In genomic region chr1:240099748-240100147, GRCh38 we compare ENCODE assay signal across 23 cellular contexts. TPM values are rescaled to one million over a fixed set of nuclear protein-coding genes. Genes with fewer than 3 reads are reported as not detected.
DNase-seq lines count a peak whose midpoint lies in the region; ATAC-seq and TF ChIP-seq lines count a peak whose summit lies in the region.
"Had no signal": no experiment of that assay in that cellular context is flagged by ENCODE, and none has a peak within 500 bp of the region (broad histone marks: within the 10 kb centered on the region; RNA-seq: fewer than 3 reads in every experiment).

No MANE protein-coding gene starts in this region.

- H3K4me3 ChIP-seq in PC-3 (ENCODE audit: low read length) (peak overlapping the region; percentile 28; the same call in 1 of the 2 replicates), esophagus muscularis mucosa (no peak overlapping the region), parathyroid adenoma (ENCODE audit: low read depth, low read length) (peak overlapping the region; percentile 54)
- H3K4me3 ChIP-seq: heart left ventricle, suprapubic skin had no signal

- TF ChIP-seq EP300 in esophagus muscularis mucosa (IDR thresholded peaks at IDR 0.05) = no peak

- ATAC-seq in PC-3 (peak; percentile 24), HG03520 (IDR thresholded peaks at IDR 0.05; ENCODE audit: unreplicated experiment) (no peak), T-helper 17 cell (no peak)
- ATAC-seq: activated CD8-positive, alpha-beta memory T cell treated with anti-CD3 and anti-CD28 coated beads, Interleukin-2, amount 10 ng/mL, durations not matched to agents 7 days and 5 days; activated T-helper 17 cell treated with anti-CD3 and anti-CD28 coated beads, Interleukin-2, amount 50 U/mL, for 72 hours; heart left ventricle; left lobe of liver; naive thymus-derived CD8-positive, alpha-beta T cell; stimulated activated effector memory CD8-positive, alpha-beta T cell treated with anti-CD3 and anti-CD28 coated beads, Interleukin-12 subunit alpha, Interleukin-12 subunit beta, amount 100 ng/mL, for 72 hours had no signal

- peaks cover 5% of the 10 kb centered on the region for H3F3A ChIP-seq in PC-3 (ENCODE audit: low read length, unreplicated experiment)

- POLR2A ChIA-PET in PC-3 (lab: Charles Lee; ENCODE audit: unreplicated experiment) = no interaction called here

- peak overlapping the region; percentile 65 for H3K4me2 ChIP-seq in PC-3 (ENCODE audit: low read length)
- peak overlapping the region; percentile 62 for H3K4me2 ChIP-seq in parathyroid adenoma (ENCODE audit: low read length)

- TF ChIP-seq CTCF in PC-3 (conservative IDR thresholded peaks at IDR 0.05; ENCODE audit: low read depth, low read length) (no peak), esophagus muscularis mucosa (IDR thresholded peaks at IDR 0.05) (no peak), parathyroid adenoma (IDR thresholded peaks at IDR 0.05) (no peak)

- H3K36me3 Mint-ChIP-seq in T-helper 17 cell (ENCODE audit: low read depth) = no peaks in the 10 kb centered on the region
- H3K36me3 Mint-ChIP-seq: activated CD8-positive, alpha-beta memory T cell treated with anti-CD3 and anti-CD28 coated beads, Interleukin-2, amount 10 ng/mL, durations not matched to agents 7 days and 5 days; activated naive CD8-positive, alpha-beta T cell; naive thymus-derived CD8-positive, alpha-beta T cell; stimulated activated effector memory CD8-positive, alpha-beta T cell treated with anti-CD3 and anti-CD28 coated beads, Interleukin-12 subunit alpha, Interleukin-12 subunit beta, amount 100 ng/mL, for 72 hours had no signal

- H3K36me3 ChIP-seq in PC-3 (ENCODE audit: low read depth, low read length) = no peaks in the 10 kb centered on the region
- no peaks in the 10 kb centered on the region for H3K36me3 ChIP-seq in esophagus muscularis mucosa
- H3K36me3 ChIP-seq in parathyroid adenoma (ENCODE audit: control insufficient read depth, insufficient read depth, low read length) = no peaks in the 10 kb centered on the region
- H3K36me3 ChIP-seq: heart left ventricle, suprapubic skin had no signal

- no peaks in the 10 kb centered on the region for H3K4me1 Mint-ChIP-seq in T-helper 17 cell
- H3K4me1 Mint-ChIP-seq: activated CD4-positive, alpha-beta T cell treated with anti-CD3 and anti-CD28 coated beads, Interleukin-2, amount 10 ng/mL, durations not matched to agents 24 days and 14 days; activated CD8-positive, alpha-beta memory T cell treated with anti-CD3 and anti-CD28 coated beads, Interleukin-2, amount 10 ng/mL, durations not matched to agents 7 days and 5 days; activated T-helper 17 cell treated with anti-CD3 and anti-CD28 coated beads, Interleukin-2, amount 50 U/mL, for 72 hours; naive thymus-derived CD8-positive, alpha-beta T cell; stimulated activated effector memory CD8-positive, alpha-beta T cell treated with anti-CD3 and anti-CD28 coated beads, Interleukin-12 subunit alpha, Interleukin-12 subunit beta, amount 100 ng/mL, for 72 hours had no signal

- CTCF ChIA-PET in PC-3 (lab: Charles Lee) = no interaction called here

- H2AFZ ChIP-seq in PC-3 (ENCODE audit: low read length) = peak overlapping the region; percentile 36
- no peak overlapping the region for H2AFZ ChIP-seq in parathyroid adenoma

- intact Hi-C loops in PC-3 (cut with micrococcal nuclease) (no loop called here), esophagus muscularis mucosa (cut with DNase I) (no loop called here)

- no peaks in the 10 kb centered on the region for H4K20me1 ChIP-seq in PC-3 (ENCODE audit: low read length)

- BruUV-seq in PC-3 (replicated peaks; lab: Mats Ljungman, UMichigan) = no TSS peak

- no peak for TF ChIP-seq POLR2A in esophagus muscularis mucosa (IDR thresholded peaks at IDR 0.05; ENCODE audit: low read depth)

- H3K9ac ChIP-seq in PC-3 (ENCODE audit: low read length) = no peak overlapping the region
- H3K9ac ChIP-seq in parathyroid adenoma = no peak overlapping the region

- H3K79me2 ChIP-seq in PC-3 (ENCODE audit: low read length) = peaks cover 88% of the 10 kb centered on the region
- H3K79me2 ChIP-seq in parathyroid adenoma = peaks cover 7% of the 10 kb centered on the region

- H3K4me1 ChIP-seq in PC-3 (ENCODE audit: insufficient read depth, low read length) (peaks cover 60% of the 10 kb centered on the region), esophagus muscularis mucosa (no peaks in the 10 kb centered on the region), parathyroid adenoma (peaks cover 5% of the 10 kb centered on the region)
- H3K4me1 ChIP-seq: heart left ventricle, suprapubic skin had no signal

- H3K27me3 Mint-ChIP-seq in T-helper 17 cell = peaks cover 35% of the 10 kb centered on the region

- no peak overlapping the region for H3K4me3 Mint-ChIP-seq in T-helper 17 cell
- H3K4me3 Mint-ChIP-seq: activated CD4-positive, alpha-beta T cell treated with anti-CD3 and anti-CD28 coated beads, Interleukin-2, amount 10 ng/mL, durations not matched to agents 24 days and 14 days; activated CD8-positive, alpha-beta memory T cell treated with anti-CD3 and anti-CD28 coated beads, Interleukin-2, amount 10 ng/mL, durations not matched to agents 7 days and 5 days; activated naive CD8-positive, alpha-beta T cell; activated T-helper 17 cell treated with anti-CD3 and anti-CD28 coated beads, Interleukin-2, amount 50 U/mL, for 72 hours; naive thymus-derived CD8-positive, alpha-beta T cell; stimulated activated effector memory CD8-positive, alpha-beta T cell treated with anti-CD3 and anti-CD28 coated beads, Interleukin-12 subunit alpha, Interleukin-12 subunit beta, amount 100 ng/mL, for 72 hours had no signal

- DNase-seq in EL (peak; percentile 40), PC-3 (no peak), esophagus muscularis mucosa (ENCODE audit: extremely low spot score) (peak; percentile 55), T-helper 9 cell (no peak), NCI-H1417 treated with DMSO at 0.1 percent for 48 hours (lab: John Stamatoyannopoulos, UW) (no peak), T-helper 17 cell (no peak)
- DNase-seq: activated CD4-positive, alpha-beta T cell treated with anti-CD3 and anti-CD28 coated beads, Interleukin-2, amount 10 ng/mL, durations not matched to agents 24 days and 14 days; activated CD8-positive, alpha-beta memory T cell treated with anti-CD3 and anti-CD28 coated beads, Interleukin-2, amount 10 ng/mL, durations not matched to agents 7 days and 5 days; heart left ventricle; naive thymus-derived CD8-positive, alpha-beta T cell; OCI-M1; SHP77 treated with DMSO at 0.1 percent for 48 hours; small intestine; stimulated activated CD4-positive, alpha-beta T cell treated with anti-CD3 and anti-CD28 coated beads, Interleukin-2, amount 100 ng/mL, for 24 hours had no signal

- 0 out of 2 replicates have a peak, but pooled peaks cover 4% of the 10 kb centered on the region for H3K9me2 ChIP-seq in PC-3 (replicated peaks; ENCODE audit: low read length)

- H3K9me3 ChIP-seq in PC-3 (ENCODE audit: low read length) (no peaks in the 10 kb centered on the region), esophagus muscularis mucosa (no peaks in the 10 kb centered on the region), parathyroid adenoma (ENCODE audit: control insufficient read depth, low read length) (no peaks in the 10 kb centered on the region), T-helper 17 cell (ENCODE audit: control insufficient read depth, low read length, poor library complexity, severe bottlenecking) (no peaks in the 10 kb centered on the region)
- H3K9me3 ChIP-seq: heart left ventricle, suprapubic skin had no signal

- 46% methylated on average over 3 of the region's 3 CpGs for WGBS in esophagus muscularis mucosa

- H3K27ac ChIP-seq in PC-3 (ENCODE audit: low read length) = peak overlapping the region; percentile 8
- no peak overlapping the region for H3K27ac ChIP-seq in esophagus muscularis mucosa (replicated peaks in 1 of 4)
- H3K27ac ChIP-seq in parathyroid adenoma = no peak overlapping the region
- H3K27ac ChIP-seq: C4-2B, suprapubic skin had no signal

- H3K27me3 ChIP-seq in PC-3 (ENCODE audit: low read length) (no peaks in the 10 kb centered on the region), esophagus muscularis mucosa (peaks cover 0 to 17% (median 0%) of the 10 kb centered on the region in 4 donors), parathyroid adenoma (ENCODE audit: control insufficient read depth, insufficient read depth, low read length) (no peaks in the 10 kb centered on the region)

- no peak overlapping the region for H3K27ac Mint-ChIP-seq in T-helper 17 cell
- H3K27ac Mint-ChIP-seq: activated CD4-positive, alpha-beta T cell treated with anti-CD3 and anti-CD28 coated beads, Interleukin-2, amount 10 ng/mL, durations not matched to agents 24 days and 14 days; activated CD8-positive, alpha-beta memory T cell treated with anti-CD3 and anti-CD28 coated beads, Interleukin-2, amount 10 ng/mL, durations not matched to agents 7 days and 5 days; activated naive CD8-positive, alpha-beta T cell; activated T-helper 17 cell treated with anti-CD3 and anti-CD28 coated beads, Interleukin-2, amount 50 U/mL, for 72 hours; naive thymus-derived CD8-positive, alpha-beta T cell; stimulated activated effector memory CD8-positive, alpha-beta T cell treated with anti-CD3 and anti-CD28 coated beads, Interleukin-12 subunit alpha, Interleukin-12 subunit beta, amount 100 ng/mL, for 72 hours had no signal

RNA-seq across cellular contexts. Expression of gene FMN2, which starts 8.1 kb away (rescaled TPM):
- total RNA-seq in PC-3 (2014; rRNA removed) (4.6 and 8.3 TPM in 2 replicates), esophagus muscularis mucosa (1 to 10 TPM in 3 of 4 donors, under 1 TPM in 1; 0.32 to 2.5 (median 1.4) TPM), T-helper 17 cell (not detected)
- total RNA-seq: activated CD4-positive, alpha-beta T cell treated with anti-CD3 and anti-CD28 coated beads, Interleukin-2, amount 10 ng/mL, durations not matched to agents 24 days and 14 days; activated CD8-positive, alpha-beta memory T cell treated with anti-CD3 and anti-CD28 coated beads, Interleukin-2, amount 10 ng/mL, durations not matched to agents 7 days and 5 days; activated T-helper 17 cell treated with anti-CD3 and anti-CD28 coated beads, Interleukin-2, amount 50 U/mL, for 72 hours; left lobe of liver; naive thymus-derived CD8-positive, alpha-beta T cell; T-helper 1 cell treated with Interleukin-12 subunit alpha and Interleukin-12 subunit beta and Interleukin-4 antibody, amounts not matched to agents 30 ng/mL and 1 ng/mL, for 36 hours had no signal

Comparison
In these comparisons a context has a peak if more than half of its experiments do, and no peak if none do; other contexts are left out.
1. DNase-seq: peak in EL (single experiment) and esophagus muscularis mucosa (single experiment); none in PC-3 (single experiment), T-helper 9 cell (single experiment), NCI-H1417 treated with DMSO at 0.1 percent for 48 hours (single experiment) and T-helper 17 cell (0 of 3).
2. H3K4me3 ChIP-seq: peak in PC-3 (single experiment) and parathyroid adenoma (single experiment); none in esophagus muscularis mucosa (0 of 4).